In the genomic region with DNA sequence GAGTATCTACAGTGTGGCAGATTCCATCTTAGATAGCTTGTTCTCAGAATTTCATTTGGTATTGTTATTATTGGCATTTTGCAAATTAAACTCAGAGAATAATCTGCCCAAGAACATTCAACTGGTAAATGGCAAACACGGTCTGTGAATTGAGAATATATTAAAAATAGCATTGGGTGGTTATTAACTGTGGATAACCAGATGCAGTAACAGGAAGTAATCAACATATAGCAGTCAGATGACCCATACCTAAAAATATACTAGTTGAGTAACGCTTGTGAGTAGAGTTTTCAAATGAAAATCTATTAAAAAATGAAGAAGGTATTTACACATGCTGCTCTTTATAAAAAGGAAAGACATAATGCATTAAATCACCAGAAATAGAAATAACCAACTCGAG, we compare ENCODE assay signal across 19 cellular contexts.
"Had no signal": no experiment of that assay in that cellular context is flagged by ENCODE, and none has a peak within 500 bp of the region (broad histone marks: within the 10 kb centered on the region; RNA-seq: fewer than 3 reads in every experiment).

No MANE protein-coding gene starts in this region.

- H3K27ac ChIP-seq: epithelial cell of prostate, esophagus muscularis mucosa, gastrocnemius medialis, heart right ventricle, right atrium auricular region, stomach, thoracic aorta, transverse colon had no signal

- H3K4me1 ChIP-seq: esophagus muscularis mucosa, gastrocnemius medialis, heart right ventricle, right atrium auricular region, stomach, transverse colon had no signal

- H3K4me3 ChIP-seq: esophagus muscularis mucosa, gastrocnemius medialis, heart right ventricle, mucosa of descending colon, right atrium auricular region, stomach, thoracic aorta, transverse colon had no signal

- H3K4me3 Mint-ChIP-seq: dendritic cell treated with granulocyte-macrophage colony-stimulating factor and Interleukin-4, amounts not matched to agents 40 ng/mL and 50 ng/mL, for 4 days; effector memory CD8-positive, alpha-beta T cell; naive thymus-derived CD8-positive, alpha-beta T cell; neural crest cell had no signal

- H3K27ac Mint-ChIP-seq: dendritic cell treated with granulocyte-macrophage colony-stimulating factor and Interleukin-4, amounts not matched to agents 40 ng/mL and 50 ng/mL, for 4 days; effector memory CD8-positive, alpha-beta T cell; naive thymus-derived CD8-positive, alpha-beta T cell had no signal

- H3K27me3 ChIP-seq: esophagus muscularis mucosa, gastrocnemius medialis, heart right ventricle, right atrium auricular region, stomach, transverse colon had no signal

- H3K36me3 ChIP-seq: esophagus muscularis mucosa, gastrocnemius medialis, heart right ventricle, right atrium auricular region, stomach, thoracic aorta, transverse colon had no signal

- DNase-seq: effector memory CD8-positive, alpha-beta T cell; gastrocnemius medialis; heart right ventricle; hypothalamus; islet precursor cell; mammary epithelial cell; mucosa of descending colon; naive thymus-derived CD8-positive, alpha-beta T cell; stimulated activated CD4-positive, alpha-beta T cell treated with anti-CD3 and anti-CD28 coated beads, Interleukin-12 subunit alpha, Interleukin-12 subunit beta, amount 100 ng/mL, for 4 hours; stimulated activated naive CD4-positive, alpha-beta T cell; stomach; substantia nigra; transverse colon had no signal

- H3K9me3 ChIP-seq: esophagus muscularis mucosa, gastrocnemius medialis, heart right ventricle, mucosa of descending colon, right atrium auricular region, stomach, thoracic aorta, transverse colon had no signal

- H3K4me1 Mint-ChIP-seq: naive thymus-derived CD8-positive, alpha-beta T cell; neural crest cell had no signal

- H3K27me3 Mint-ChIP-seq: dendritic cell treated with granulocyte-macrophage colony-stimulating factor and Interleukin-4, amounts not matched to agents 40 ng/mL and 50 ng/mL, for 4 days; effector memory CD8-positive, alpha-beta T cell; naive thymus-derived CD8-positive, alpha-beta T cell had no signal

- H3K36me3 Mint-ChIP-seq: naive thymus-derived CD8-positive, alpha-beta T cell had no signal

- H3K9me3 Mint-ChIP-seq: dendritic cell treated with granulocyte-macrophage colony-stimulating factor and Interleukin-4, amounts not matched to agents 40 ng/mL and 50 ng/mL, for 4 days; neural crest cell had no signal
